Comparison of ENCODE assay signal across 7 cellular contexts in genomic region chr12:27581331-27581671, GRCh38. TPM values are rescaled to one million over a fixed set of nuclear protein-coding genes. Genes with fewer than 3 reads are reported as not detected.
DNase-seq lines count a peak whose midpoint lies in the region; ATAC-seq and TF ChIP-seq lines count a peak whose summit lies in the region.
"Not testable (repeated sequence)": the region's sequence is repeated elsewhere in the genome, so short reads cannot be mapped to it uniquely, and the experiment has no call there.

No MANE protein-coding gene starts in this region.

- H3K4me3 ChIP-seq in HCT116 (replicated peaks in 1 of 2; ENCODE audit: low read depth in 1 of 2, low read length in 2 of 2); esophagus squamous epithelium; mesenchymal stem cell (ENCODE audit: insufficient read depth in 1 of 2, low read depth in 1 of 2, low read length in 2 of 2): not testable (repeated sequence)

- TF ChIP-seq POLR2A in HCT116 (IDR thresholded peaks at IDR 0.05; ENCODE audit: borderline replicate concordance, extremely low read depth, insufficient read depth, insufficient read length); esophagus squamous epithelium (IDR thresholded peaks at IDR 0.05): not testable (repeated sequence)

- H3K27me3 ChIP-seq in HCT116 (ENCODE audit: insufficient read depth, low read length); esophagus squamous epithelium; mesenchymal stem cell (ENCODE audit: control insufficient read depth in 1 of 2, insufficient read depth in 1 of 2, low read length in 2 of 2): not testable (repeated sequence)

- not testable (repeated sequence) for DNase-seq in HCT116 (ENCODE audit: low read depth, low spot score); activated CD8-positive, alpha-beta T cell treated with anti-CD3 and anti-CD28 coated beads for 36 hours; MCF 10A (ENCODE audit: unreplicated experiment); esophagus squamous epithelium (lab: John Stamatoyannopoulos, UW); left ventricle myocardium superior; mesenchymal stem cell; stimulated activated naive CD8-positive, alpha-beta T cell treated with anti-CD3 and anti-CD28 coated beads, Interleukin-15, Interleukin-2, amounts not matched to agents 100 U/mL and 50 U/mL, for 24 hours

- H3K36me3 Mint-ChIP-seq in activated CD8-positive, alpha-beta T cell treated with anti-CD3 and anti-CD28 coated beads for 36 hours (ENCODE audit: low read depth); MCF 10A (ENCODE audit: insufficient read depth, unreplicated experiment): not testable (repeated sequence)

- peak overlapping the region; percentile 49 for H4K91ac ChIP-seq in mesenchymal stem cell (ENCODE audit: low read length)

- peak overlapping the region; percentile 42; the same call in 1 of the 2 replicates for H3K4me2 ChIP-seq in HCT116 (ENCODE audit: low read length)
- H3K4me2 ChIP-seq in mesenchymal stem cell (ENCODE audit: low read length, poor library complexity, severe bottlenecking): not testable (repeated sequence)

- H3K27ac Mint-ChIP-seq in activated CD8-positive, alpha-beta T cell treated with anti-CD3 and anti-CD28 coated beads for 36 hours: not testable (repeated sequence)
- H3K27ac Mint-ChIP-seq in MCF 10A (ENCODE audit: low read depth, unreplicated experiment): peak overlapping the region; percentile 80

- peak overlapping the region; percentile 18 to 41 for H3K18ac ChIP-seq in mesenchymal stem cell (ENCODE audit: low read depth in 1 of 2, low read length in 2 of 2)

- H3K9me3 ChIP-seq in HCT116 (ENCODE audit: control insufficient read depth in 1 of 2, insufficient read depth in 1 of 2, low read depth in 1 of 2, low read length in 2 of 2); esophagus squamous epithelium; mesenchymal stem cell (ENCODE audit: control insufficient read depth, low read length): not testable (repeated sequence)

- not testable (repeated sequence) for H2BK15ac ChIP-seq in mesenchymal stem cell (ENCODE audit: low read depth, poor library complexity, severe bottlenecking)

- POLR2A ChIA-PET in HCT116 (lab: Charles Lee); activated CD8-positive, alpha-beta T cell treated with anti-CD3 and anti-CD28 coated beads for 36 hours (lab: Charles Lee): not testable (repeated sequence)
- POLR2A ChIA-PET in MCF 10A (lab: Yijun Ruan, JAX): interaction anchor here (0.6 to 3.0 kb wide), 10 partner anchors 8 to 47 kb away, joined by 3 to 13 read pairs (median 3); no protein-coding TSS in a partner anchor

- H3K9me3 Mint-ChIP-seq in activated CD8-positive, alpha-beta T cell treated with anti-CD3 and anti-CD28 coated beads for 36 hours; MCF 10A (ENCODE audit: unreplicated experiment): not testable (repeated sequence)

- H3K27me3 Mint-ChIP-seq in activated CD8-positive, alpha-beta T cell treated with anti-CD3 and anti-CD28 coated beads for 36 hours; MCF 10A (ENCODE audit: insufficient read depth, unreplicated experiment): not testable (repeated sequence)

- H3K4me1 ChIP-seq in HCT116 (ENCODE audit: control insufficient read depth in 1 of 2, insufficient read depth in 2 of 2, low read length in 2 of 2): peaks cover 40 to 45% of the 10 kb centered on the region in 2 experiments
- peaks cover 16 to 62% (median 37%) of the 10 kb centered on the region in 3 donors for H3K4me1 ChIP-seq in esophagus squamous epithelium
- not testable (repeated sequence) for H3K4me1 ChIP-seq in mesenchymal stem cell (ENCODE audit: control insufficient read depth, insufficient read depth, low read depth, low read length)

- TF ChIP-seq CTCF in HCT116 (IDR thresholded peaks at IDR 0.05 in 2 of 3, conservative IDR thresholded peaks at IDR 0.05 in 1 of 3; ENCODE audit: borderline replicate concordance in 1 of 3, insufficient read depth in 1 of 3, low read depth in 2 of 3, low read length in 2 of 3); activated CD8-positive, alpha-beta T cell treated with anti-CD3 and anti-CD28 coated beads for 36 hours (IDR thresholded peaks at IDR 0.05); MCF 10A (IDR thresholded peaks at IDR 0.05; ENCODE audit: unreplicated experiment); esophagus squamous epithelium (IDR thresholded peaks at IDR 0.05): not testable (repeated sequence)

- RAD21 ChIA-PET in HCT116 (lab: Charles Lee; ENCODE audit: low non-redundant PET in 1 of 2, low total read pairs in 2 of 2, uncharacterized antibody in 2 of 2, unreplicated experiment in 2 of 2): not testable (repeated sequence)

- H3K4me3 Mint-ChIP-seq in activated CD8-positive, alpha-beta T cell treated with anti-CD3 and anti-CD28 coated beads for 36 hours; MCF 10A (ENCODE audit: unreplicated experiment): not testable (repeated sequence)

- peaks cover 52% of the 10 kb centered on the region for H3K79me2 ChIP-seq in HCT116 (ENCODE audit: insufficient read depth, low read length)

- peak overlapping the region; percentile 36; the same call in 1 of the 2 replicates for H3K27ac ChIP-seq in HCT116 (ENCODE audit: low read depth, low read length)
- peak overlapping the region; percentile 2 to 79 (median 23) for H3K27ac ChIP-seq in esophagus squamous epithelium
- not testable (repeated sequence) for H3K27ac ChIP-seq in mesenchymal stem cell (ENCODE audit: low read length, poor library complexity, severe bottlenecking)

- not testable (repeated sequence) for TF ChIP-seq RAD21 in HCT116 (IDR thresholded peaks at IDR 0.05; ENCODE audit: low read depth)

- H2AK5ac ChIP-seq in mesenchymal stem cell (ENCODE audit: low read length, severe bottlenecking): not testable (repeated sequence)

- not testable (repeated sequence) for H3K36me3 ChIP-seq in HCT116 (ENCODE audit: control insufficient read depth in 1 of 2, insufficient read depth in 2 of 2, low read length in 2 of 2)
- H3K36me3 ChIP-seq in esophagus squamous epithelium: peaks cover 0 to 16% (median 0%) of the 10 kb centered on the region in 3 donors
- peaks cover 8 to 69% of the 10 kb centered on the region in 2 experiments for H3K36me3 ChIP-seq in mesenchymal stem cell (ENCODE audit: control insufficient read depth in 1 of 2, insufficient read depth in 2 of 2, low read depth in 1 of 2, low read length in 2 of 2)

- H2AFZ ChIP-seq in HCT116 (ENCODE audit: low read depth, low read length, poor library complexity, severe bottlenecking); mesenchymal stem cell (ENCODE audit: low read depth, low read length): not testable (repeated sequence)

- not testable (repeated sequence) for H3K23ac ChIP-seq in mesenchymal stem cell (ENCODE audit: low read length in 2 of 2)

- CTCF ChIA-PET in HCT116 (lab: Charles Lee); activated CD8-positive, alpha-beta T cell treated with anti-CD3 and anti-CD28 coated beads for 36 hours (lab: Charles Lee): not testable (repeated sequence)
- CTCF ChIA-PET in MCF 10A (lab: Yijun Ruan, JAX): interaction anchor here (0.5 to 0.9 kb wide), 3 partner anchors 10 to 1405 kb away, joined by 3 to 5 read pairs (median 3); no protein-coding TSS in a partner anchor

- peaks cover 25% of the 10 kb centered on the region for H3K79me1 ChIP-seq in mesenchymal stem cell (replicated peaks; ENCODE audit: low read length, poor library complexity, severe bottlenecking)

- not testable (repeated sequence) for H3K4ac ChIP-seq in mesenchymal stem cell (ENCODE audit: low read depth in 1 of 2, low read length in 2 of 2)

- not testable (repeated sequence) for H3K14ac ChIP-seq in mesenchymal stem cell (ENCODE audit: low read length in 2 of 2)

- H2BK12ac ChIP-seq in mesenchymal stem cell (ENCODE audit: low read length in 2 of 2): peak overlapping the region in 1 of 2 experiments; percentile 37

- peaks cover 10% of the 10 kb centered on the region for H3K4me1 Mint-ChIP-seq in activated CD8-positive, alpha-beta T cell treated with anti-CD3 and anti-CD28 coated beads for 36 hours (ENCODE audit: low read depth)
- peaks cover 52% of the 10 kb centered on the region for H3K4me1 Mint-ChIP-seq in MCF 10A (ENCODE audit: insufficient read depth, unreplicated experiment)

- H3K9me2 ChIP-seq in HCT116 (ENCODE audit: insufficient read depth): not testable (repeated sequence)

- H2BK120ac ChIP-seq in mesenchymal stem cell (ENCODE audit: low read depth, low read length): not testable (repeated sequence)

- not testable (repeated sequence) for H2BK5ac ChIP-seq in mesenchymal stem cell (ENCODE audit: low read depth, low read length, poor library complexity, severe bottlenecking)

- BruUV-seq in HCT116 (replicated peaks; lab: Mats Ljungman, UMichigan); MCF 10A (replicated peaks; lab: Mats Ljungman, UMichigan): not testable (repeated sequence)

- 100% methylated on average over 1 of the region's 1 CpG for WGBS in esophagus squamous epithelium, 2 donors
- WGBS in mesenchymal stem cell: no CpG with 5 or more reads among the region's 1 CpG

- not testable (repeated sequence) for H4K20me1 ChIP-seq in HCT116 (ENCODE audit: insufficient read depth)

- peak; percentile 54 for ATAC-seq in HCT116
- ATAC-seq in activated CD8-positive, alpha-beta T cell treated with anti-CD3 and anti-CD28 coated beads for 36 hours: peak; percentile 24
- ATAC-seq in left ventricle myocardium superior: peak; percentile 33
- peak; percentile 62 for ATAC-seq in stimulated activated naive CD8-positive, alpha-beta T cell treated with anti-CD3 and anti-CD28 coated beads, Interleukin-15, Interleukin-2, amounts not matched to agents 100 U/mL and 50 U/mL, for 24 hours

- peak overlapping the region; percentile 56 for H4K8ac ChIP-seq in mesenchymal stem cell (ENCODE audit: low read length)

- intact Hi-C loops in HCT116 (cut with micrococcal nuclease); activated CD8-positive, alpha-beta T cell treated with anti-CD3 and anti-CD28 coated beads for 36 hours (cut with micrococcal nuclease); MCF 10A (cut with micrococcal nuclease); esophagus squamous epithelium (cut with DNase I); left ventricle myocardium superior (cut with micrococcal nuclease): not testable (repeated sequence)

- not testable (repeated sequence) for H3K9ac ChIP-seq in HCT116 (ENCODE audit: low read length); mesenchymal stem cell (ENCODE audit: low read length)

RNA-seq across cellular contexts. Expression of gene PPFIBP1, which starts 57.3 kb away (rescaled TPM):
- 102 TPM for total RNA-seq in HCT116 (2021; ENCODE audit: unreplicated experiment)
- 33.8 and 36.6 TPM in 2 replicates for polyA plus RNA-seq in HCT116 (2012)
- total RNA-seq in activated CD8-positive, alpha-beta T cell treated with anti-CD3 and anti-CD28 coated beads for 36 hours: 1 to 10 TPM; 6.6 to 8.8 TPM
- 82.6 and 87.7 TPM in 2 replicates for total RNA-seq in MCF 10A (2022)
- total RNA-seq in esophagus squamous epithelium: 10 to 100 TPM; 41.9 to 62.6 (median 46.7) TPM
- 332 TPM for total RNA-seq in left ventricle myocardium superior
- 47.8 TPM for polyA plus RNA-seq in mesenchymal stem cell (2013, experiment 1 of 2)
- polyA plus RNA-seq in mesenchymal stem cell (2013, experiment 2 of 2): 46.7 TPM
